Comparison of ENCODE assay signal across 25 cellular contexts in the genomic region with DNA sequence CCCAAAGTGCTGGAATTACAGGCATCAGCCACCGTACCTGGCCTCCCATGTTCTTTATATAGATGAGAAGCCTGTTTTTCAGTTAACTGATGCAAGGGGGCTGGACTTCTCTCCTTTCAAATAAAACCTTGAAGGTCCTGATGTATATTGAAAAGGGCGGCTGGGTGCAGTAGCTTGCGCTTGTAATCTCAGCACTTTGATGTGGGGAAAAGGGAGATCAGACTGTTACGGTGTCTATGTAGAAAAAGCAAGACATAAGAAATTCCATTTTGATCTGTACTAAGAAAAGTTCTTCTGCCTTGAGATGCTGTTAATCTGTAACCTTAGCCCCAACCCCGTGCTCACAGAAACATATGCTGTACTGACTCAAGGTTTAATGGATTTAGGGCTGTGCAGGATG. TPM values are rescaled to one million over a fixed set of nuclear protein-coding genes. Genes with fewer than 3 reads are reported as not detected.
DNase-seq lines count a peak whose midpoint lies in the region; ATAC-seq lines count a peak whose summit lies in the region.
"Had no signal": no experiment of that assay in that cellular context is flagged by ENCODE, and none has a peak within 500 bp of the region (broad histone marks: within the 10 kb centered on the region; RNA-seq: fewer than 3 reads in every experiment).

No MANE protein-coding gene starts in this region.

- H3K27me3 ChIP-seq in right cardiac atrium (ENCODE audit: control insufficient read depth, insufficient read depth): no peaks in the 10 kb centered on the region
- H3K27me3 ChIP-seq: tibial artery, vagina had no signal

- 92% methylated on average over 5 of the region's 5 CpGs for WGBS in right cardiac atrium

- peaks cover 7% of the 10 kb centered on the region for H3K36me3 Mint-ChIP-seq in activated naive CD4-positive, alpha-beta T cell treated with anti-CD3 and anti-CD28 coated beads, Interleukin-2, amount 50 U/mL, for 24 hours
- peaks cover 3% of the 10 kb centered on the region for H3K36me3 Mint-ChIP-seq in activated naive CD8-positive, alpha-beta T cell treated with anti-CD3 and anti-CD28 coated beads, Interleukin-2, amount 50 U/mL, for 24 hours (ENCODE audit: low read depth)

- no peaks in the 10 kb centered on the region for H3K4me1 ChIP-seq in right cardiac atrium (ENCODE audit: control insufficient read depth, insufficient read depth, low read length)
- H3K4me1 ChIP-seq: parathyroid adenoma, tibial artery, vagina had no signal

- peak overlapping the region; percentile 89 for H3K27ac Mint-ChIP-seq in activated naive CD4-positive, alpha-beta T cell treated with anti-CD3 and anti-CD28 coated beads, Interleukin-2, amount 50 U/mL, for 24 hours
- H3K27ac Mint-ChIP-seq in activated naive CD8-positive, alpha-beta T cell treated with anti-CD3 and anti-CD28 coated beads, Interleukin-2, amount 50 U/mL, for 24 hours: peak overlapping the region; percentile 49
- H3K27ac Mint-ChIP-seq: memory B cell had no signal

- peak overlapping the region; percentile 52 for H3K4me3 Mint-ChIP-seq in activated naive CD4-positive, alpha-beta T cell treated with anti-CD3 and anti-CD28 coated beads, Interleukin-2, amount 50 U/mL, for 24 hours
- H3K4me3 Mint-ChIP-seq in activated naive CD8-positive, alpha-beta T cell treated with anti-CD3 and anti-CD28 coated beads, Interleukin-2, amount 50 U/mL, for 24 hours: no peak overlapping the region
- H3K4me3 Mint-ChIP-seq: effector memory CD8-positive, alpha-beta T cell; memory B cell; neural crest cell had no signal

- intact Hi-C loops in right cardiac atrium (cut with DNase I): no loop called here

- no peaks in the 10 kb centered on the region for H3K9me3 ChIP-seq in right cardiac atrium (ENCODE audit: control insufficient read depth, low read length)
- H3K9me3 ChIP-seq: tibial artery, vagina had no signal

- ATAC-seq in activated naive CD8-positive, alpha-beta T cell treated with anti-CD3 and anti-CD28 coated beads, Interleukin-2, amount 50 U/mL, for 24 hours: no peak
- ATAC-seq in HG03025 (IDR thresholded peaks at IDR 0.05; ENCODE audit: low FRiP score, unreplicated experiment): no peak
- no peak for ATAC-seq in right cardiac atrium
- ATAC-seq: effector memory CD8-positive, alpha-beta T cell had no signal

- H3K9me3 Mint-ChIP-seq in activated naive CD4-positive, alpha-beta T cell treated with anti-CD3 and anti-CD28 coated beads, Interleukin-2, amount 50 U/mL, for 24 hours: no peaks in the 10 kb centered on the region
- peaks cover 4% of the 10 kb centered on the region for H3K9me3 Mint-ChIP-seq in activated naive CD8-positive, alpha-beta T cell treated with anti-CD3 and anti-CD28 coated beads, Interleukin-2, amount 50 U/mL, for 24 hours
- H3K9me3 Mint-ChIP-seq: effector memory CD8-positive, alpha-beta T cell; memory B cell had no signal

- no peak overlapping the region for H3K4me3 ChIP-seq in right cardiac atrium (ENCODE audit: low read length)
- H3K4me3 ChIP-seq: tibial artery, vagina had no signal

- no peak overlapping the region for H3K27ac ChIP-seq in right cardiac atrium (ENCODE audit: low read length)
- H3K27ac ChIP-seq: parathyroid adenoma, tibial artery, vagina had no signal

- no peaks in the 10 kb centered on the region for H3K27me3 Mint-ChIP-seq in activated naive CD4-positive, alpha-beta T cell treated with anti-CD3 and anti-CD28 coated beads, Interleukin-2, amount 50 U/mL, for 24 hours
- no peaks in the 10 kb centered on the region for H3K27me3 Mint-ChIP-seq in activated naive CD8-positive, alpha-beta T cell treated with anti-CD3 and anti-CD28 coated beads, Interleukin-2, amount 50 U/mL, for 24 hours
- H3K27me3 Mint-ChIP-seq: effector memory CD8-positive, alpha-beta T cell; memory B cell had no signal

- peaks cover 60% of the 10 kb centered on the region for H3K4me1 Mint-ChIP-seq in activated naive CD4-positive, alpha-beta T cell treated with anti-CD3 and anti-CD28 coated beads, Interleukin-2, amount 50 U/mL, for 24 hours
- H3K4me1 Mint-ChIP-seq in activated naive CD8-positive, alpha-beta T cell treated with anti-CD3 and anti-CD28 coated beads, Interleukin-2, amount 50 U/mL, for 24 hours: peaks cover 52% of the 10 kb centered on the region

- no peak for DNase-seq in activated naive CD4-positive, alpha-beta T cell (lab: John Stamatoyannopoulos, UW)
- DNase-seq in NCI-H524 treated with DMSO at 0.1 percent for 48 hours (lab: John Stamatoyannopoulos, UW) (peak; percentile 22), medulla oblongata (ENCODE audit: extremely low spot score) (no peak), right cardiac atrium (no peak)
- no peak for DNase-seq in activated naive CD8-positive, alpha-beta T cell treated with anti-CD3 and anti-CD28 coated beads, Interleukin-2, amount 50 U/mL, for 24 hours
- DNase-seq: activated CD4-positive, alpha-beta T cell treated with anti-CD3 and anti-CD28 coated beads for 1 hour; caudate nucleus; cortex of kidney; DMS79; effector memory CD8-positive, alpha-beta T cell; erythroblast; GF-D8; NCI-H1417 treated with DMSO at 0.1 percent for 48 hours; NCI-H2081; NCI-H2227 treated with DMSO at 0.1 percent for 48 hours; retina; Right ventricle myocardium superior; small intestine; tibial artery had no signal

RNA-seq across cellular contexts. Expression of a gene that starts 16.1 kb away (rescaled TPM):
- total RNA-seq in right cardiac atrium: 100 to 1,000 TPM in 3 of 4 donors, 10 to 100 TPM in 1; 67.5 to 161 (median 121) TPM
- polyA plus RNA-seq in right cardiac atrium: 95.3 TPM
